Comparison of ENCODE assay signal across 17 cellular contexts in genomic region chr13:51824712-51825111, GRCh38. TPM values are rescaled to one million over a fixed set of nuclear protein-coding genes. Genes with fewer than 3 reads are reported as not detected.
DNase-seq lines count a peak whose midpoint lies in the region; ATAC-seq and TF ChIP-seq lines count a peak whose summit lies in the region.
"Not testable (repeated sequence)": the region's sequence is repeated elsewhere in the genome, so short reads cannot be mapped to it uniquely, and the experiment has no call there.
"Had no signal": no experiment of that assay in that cellular context is flagged by ENCODE, and none has a peak within 500 bp of the region (broad histone marks: within the 10 kb centered on the region; RNA-seq: fewer than 3 reads in every experiment).

No MANE protein-coding gene starts in this region.

- not testable (repeated sequence) for H4K20me1 ChIP-seq in BLaER1 treated with 17β-estradiol and CSF1 and Interleukin-3, amounts not matched to agents 10 nM and 100 nM

- not testable (repeated sequence) for H3K27me3 Mint-ChIP-seq in T-cell; activated CD8-positive, alpha-beta memory T cell treated with anti-CD3 and anti-CD28 coated beads, Interleukin-2, amount 10 ng/mL, durations not matched to agents 7 days and 5 days; activated naive CD8-positive, alpha-beta T cell treated with anti-CD3 and anti-CD28 coated beads for 36 hours; natural killer cell (ENCODE audit: low read depth in 2 of 2)

- H3K27me3 ChIP-seq in BLaER1 treated with 17β-estradiol and CSF1 and Interleukin-3, amounts not matched to agents 10 nM and 100 nM; heart left ventricle; transverse colon: not testable (repeated sequence)

- TF ChIP-seq CTCF in heart left ventricle (IDR thresholded peaks at IDR 0.05); natural killer cell (IDR thresholded peaks at IDR 0.05); transverse colon (IDR thresholded peaks at IDR 0.05): not testable (repeated sequence)

- peak overlapping the region; percentile 67 to 93 (median 88) for H3K27ac ChIP-seq in BLaER1 treated with 17β-estradiol and CSF1 and Interleukin-3, amounts not matched to agents 10 nM and 100 nM
- H3K27ac ChIP-seq in heart left ventricle (peak overlapping the region in 11 of 12 donors; percentile 13 to 83 (median 64)), transverse colon (peak overlapping the region in 3 of 4 donors; percentile 17 to 44 (median 33))

- peak; percentile 16 for ATAC-seq in GM21786 (IDR thresholded peaks at IDR 0.05; ENCODE audit: unreplicated experiment)
- not testable (repeated sequence) for ATAC-seq in T-cell (replicated peaks in 1 of 4); activated CD8-positive, alpha-beta memory T cell treated with anti-CD3 and anti-CD28 coated beads, Interleukin-2, amount 10 ng/mL, durations not matched to agents 7 days and 5 days; heart left ventricle; natural killer cell

- not testable (repeated sequence) for H3K36me3 Mint-ChIP-seq in T-cell; activated CD8-positive, alpha-beta memory T cell treated with anti-CD3 and anti-CD28 coated beads, Interleukin-2, amount 10 ng/mL, durations not matched to agents 7 days and 5 days; activated naive CD8-positive, alpha-beta T cell treated with anti-CD3 and anti-CD28 coated beads for 36 hours; natural killer cell

- not testable (repeated sequence) for TF ChIP-seq POLR2A in heart left ventricle (IDR thresholded peaks at IDR 0.05); transverse colon (IDR thresholded peaks at IDR 0.05)

- POLR2A ChIA-PET in T-cell (lab: Charles Lee): interaction anchor here in 1 of 2 donors (1.7 kb wide), 2 partner anchors 22 to 372 kb away, joined by 5 to 13 read pairs; partner anchors contain the start of gene INTS6

- peak overlapping the region; percentile 84 to 91 (median 91) for H3K4me3 Mint-ChIP-seq in T-cell
- H3K4me3 Mint-ChIP-seq in activated CD8-positive, alpha-beta memory T cell treated with anti-CD3 and anti-CD28 coated beads, Interleukin-2, amount 10 ng/mL, durations not matched to agents 7 days and 5 days: not testable (repeated sequence)
- peak overlapping the region; percentile 82 for H3K4me3 Mint-ChIP-seq in activated naive CD8-positive, alpha-beta T cell treated with anti-CD3 and anti-CD28 coated beads for 36 hours
- H3K4me3 Mint-ChIP-seq in natural killer cell: peak overlapping the region; percentile 67

- DNase-seq in T-cell; activated CD8-positive, alpha-beta memory T cell treated with anti-CD3 and anti-CD28 coated beads, Interleukin-2, amount 10 ng/mL, durations not matched to agents 7 days and 5 days; activated naive CD8-positive, alpha-beta T cell treated with anti-CD3 and anti-CD28 coated beads for 36 hours; heart left ventricle; natural killer cell; transverse colon: not testable (repeated sequence)

- H3K27ac Mint-ChIP-seq in T-cell (peak overlapping the region; percentile 94 to 96), natural killer cell (peak overlapping the region; percentile 60)
- peak overlapping the region; percentile 80 for H3K27ac Mint-ChIP-seq in activated CD8-positive, alpha-beta memory T cell treated with anti-CD3 and anti-CD28 coated beads, Interleukin-2, amount 10 ng/mL, durations not matched to agents 7 days and 5 days
- H3K27ac Mint-ChIP-seq in activated naive CD8-positive, alpha-beta T cell treated with anti-CD3 and anti-CD28 coated beads for 36 hours: peak overlapping the region; percentile 98

- peaks cover 86 to 100% (median 98%) of the 10 kb centered on the region in 10 experiments for H3K4me1 ChIP-seq in BLaER1 treated with 17β-estradiol and CSF1 and Interleukin-3, amounts not matched to agents 10 nM and 100 nM
- H3K4me1 ChIP-seq in heart left ventricle (peaks cover 3 to 77% (median 41%) of the 10 kb centered on the region in 12 donors), transverse colon (peaks cover 0 to 27% (median 4%) of the 10 kb centered on the region in 4 donors)

- H3K9me3 Mint-ChIP-seq in T-cell; activated CD8-positive, alpha-beta memory T cell treated with anti-CD3 and anti-CD28 coated beads, Interleukin-2, amount 10 ng/mL, durations not matched to agents 7 days and 5 days (ENCODE audit: low read depth); activated naive CD8-positive, alpha-beta T cell treated with anti-CD3 and anti-CD28 coated beads for 36 hours; natural killer cell: not testable (repeated sequence)

- in situ Hi-C loops in transverse colon (cut with MboI; ENCODE audit: low pct_ligation_motif_present in 1 of 4, low pct_unique_long_range_greater_than_20kb in 1 of 4, low sequenced_read_pairs in 3 of 4): loop anchor here in 1 of 4 donors (25.0 kb wide), 2 partner anchors 313 to 613 kb away; partner anchors contain the start of gene NEK5

- CTCF ChIA-PET in T-cell (lab: Charles Lee): interaction anchor here in 1 of 2 donors (1.1 to 4.8 kb wide), 2 partner anchors 9 to 10 kb away, joined by 6 to 59 read pairs; no protein-coding TSS in a partner anchor
- CTCF ChIA-PET in activated CD8-positive, alpha-beta memory T cell treated with anti-CD3 and anti-CD28 coated beads, Interleukin-2, amount 10 ng/mL, durations not matched to agents 7 days and 5 days (lab: Charles Lee): interaction anchor here (1.0 to 2.2 kb wide), 6 partner anchors 9 to 332 kb away, joined by 3 to 19 read pairs (median 4); no protein-coding TSS in a partner anchor

- not testable (repeated sequence) for H3K36me3 ChIP-seq in BLaER1 treated with 17β-estradiol and CSF1 and Interleukin-3, amounts not matched to agents 10 nM and 100 nM; heart left ventricle; transverse colon

- TF ChIP-seq EP300 in transverse colon (IDR thresholded peaks at IDR 0.05; ENCODE audit: low read depth): not testable (repeated sequence)

- H3K4me1 Mint-ChIP-seq in T-cell: peaks cover 86 to 97% (median 92%) of the 10 kb centered on the region in 3 donors
- peaks cover 60% of the 10 kb centered on the region for H3K4me1 Mint-ChIP-seq in activated CD8-positive, alpha-beta memory T cell treated with anti-CD3 and anti-CD28 coated beads, Interleukin-2, amount 10 ng/mL, durations not matched to agents 7 days and 5 days
- peaks cover 87% of the 10 kb centered on the region for H3K4me1 Mint-ChIP-seq in activated naive CD8-positive, alpha-beta T cell treated with anti-CD3 and anti-CD28 coated beads for 36 hours
- H3K4me1 Mint-ChIP-seq in natural killer cell: peaks cover 52 to 66% of the 10 kb centered on the region in 2 donors

- H3K9me3 ChIP-seq in BLaER1 treated with 17β-estradiol and CSF1 and Interleukin-3, amounts not matched to agents 10 nM and 100 nM (replicated peaks in 1 of 11); heart left ventricle; transverse colon: not testable (repeated sequence)

- H3K4me3 ChIP-seq in BLaER1 treated with 17β-estradiol and CSF1 and Interleukin-3, amounts not matched to agents 10 nM and 100 nM: peak overlapping the region in 5 of 10 experiments; percentile 29 to 60 (median 34); a peak in 11 of 20 replicates
- H3K4me3 ChIP-seq in heart left ventricle: peak overlapping the region in 1 of 12 donors; percentile 36
- H3K4me3 ChIP-seq in transverse colon: not testable (repeated sequence)

- H3K4me2 ChIP-seq in BLaER1 treated with 17β-estradiol and CSF1 and Interleukin-3, amounts not matched to agents 10 nM and 100 nM: peak overlapping the region; percentile 75 to 91 (median 83)

- 83 to 89% (median 86%) methylated on average over 11 of the region's 11 CpGs for whole genome bisulfite sequencing in heart left ventricle, 4 donors
- 87% methylated on average over 11 of the region's 11 CpGs; no CpG with 5 or more reads in 1 of the 2 donors for WGBS in transverse colon (ENCODE audit: low coverage in 1 of 2), 2 donors

- intact Hi-C loops in heart left ventricle (cut with DNase I); natural killer cell (cut with micrococcal nuclease); transverse colon (cut with DNase I; ENCODE audit: low total_unique reads): not testable (repeated sequence)

- H3K9ac ChIP-seq in BLaER1 treated with 17β-estradiol and CSF1 and Interleukin-3, amounts not matched to agents 10 nM and 100 nM: peak overlapping the region; percentile 65 to 80 (median 76); a peak in 21 of 22 replicates

RNA-seq across cellular contexts. Expression of gene TMEM272, which starts 20.3 kb away (rescaled TPM):
- total RNA-seq in T-cell (1 to 10 TPM; 5.2 to 9.0 (median 8.8) TPM), heart left ventricle (1 to 10 TPM in 3 of 9 donors, under 1 TPM in 5, not detected in 1; 0.14 to 1.6 (median 0.45) TPM), natural killer cell (under 1 TPM in 1 of 3 donors, not detected in 2; 0.08 TPM), transverse colon (not detected)
- under 1 TPM; 0.09 TPM for total RNA-seq in activated CD8-positive, alpha-beta memory T cell treated with anti-CD3 and anti-CD28 coated beads, Interleukin-2, amount 10 ng/mL, durations not matched to agents 7 days and 5 days
- 1 to 10 TPM; 1.5 to 1.6 TPM for total RNA-seq in activated naive CD8-positive, alpha-beta T cell treated with anti-CD3 and anti-CD28 coated beads for 36 hours
- under 1 TPM; 0.21 to 0.34 TPM for polyA plus RNA-seq in heart left ventricle
- total RNA-seq: A172, renal cortical epithelial cell, urinary bladder had no signal
- polyA plus RNA-seq: urinary bladder had no signal

RNA-seq across cellular contexts. Expression of gene DHRS12, which starts 20.7 kb away (rescaled TPM):
- total RNA-seq in T-cell (10 to 100 TPM; 18.1 to 27.8 (median 21.7) TPM), heart left ventricle (10 to 100 TPM in 7 of 9 donors, 1 to 10 TPM in 2; 4.8 to 13.1 (median 12.1) TPM), natural killer cell (10 to 100 TPM in 2 of 3 donors, 1 to 10 TPM in 1; 7.0 to 11.7 (median 10.4) TPM), transverse colon (10 to 100 TPM in 3 of 4 donors, 1 to 10 TPM in 1; 5.2 to 17.8 (median 13.5) TPM)
- 1 to 10 TPM; 6.0 to 6.6 TPM for total RNA-seq in activated CD8-positive, alpha-beta memory T cell treated with anti-CD3 and anti-CD28 coated beads, Interleukin-2, amount 10 ng/mL, durations not matched to agents 7 days and 5 days
- 1 to 10 TPM; 9.7 to 9.9 TPM for total RNA-seq in activated naive CD8-positive, alpha-beta T cell treated with anti-CD3 and anti-CD28 coated beads for 36 hours
- 10 to 100 TPM in 1 of 2 donors, 1 to 10 TPM in 1; 3.9 to 13.9 TPM for polyA plus RNA-seq in heart left ventricle

RNA-seq across cellular contexts. Expression of gene CCDC70, which starts 37.1 kb away (rescaled TPM):
- total RNA-seq in T-cell (not detected), heart left ventricle (not detected), natural killer cell (not detected), transverse colon (not detected)
- total RNA-seq in activated CD8-positive, alpha-beta memory T cell treated with anti-CD3 and anti-CD28 coated beads, Interleukin-2, amount 10 ng/mL, durations not matched to agents 7 days and 5 days: not detected
- under 1 TPM; 0.19 to 0.56 TPM for total RNA-seq in activated naive CD8-positive, alpha-beta T cell treated with anti-CD3 and anti-CD28 coated beads for 36 hours
- polyA plus RNA-seq in heart left ventricle: not detected
- total RNA-seq: A172, chondrocyte, left lung, mesothelial cell of epicardium, ovary, renal cortical epithelial cell, SK-MEL-5, smooth muscle cell, urinary bladder had no signal
- polyA plus RNA-seq: ovary, smooth muscle cell, urinary bladder had no signal

Comparison
In these comparisons a context has a peak if more than half of its experiments do, and no peak if none do; other contexts are left out.
1. H3K27ac ChIP-seq: peak in every context shown above with its lines; median percentile 88 in BLaER1 treated with 17β-estradiol and CSF1 and Interleukin-3, amounts not matched to agents 10 nM and 100 nM; 64 in heart left ventricle; 33 in transverse colon.